Comparison of ENCODE assay signal across 1 cellular context in genomic region chr6:34746104-34746846, GRCh38.
TF ChIP-seq lines count a peak whose summit lies in the region.

No MANE protein-coding gene starts in this region.

TF ChIP-seq in HepG2, 621 proteins besides CTCF, POLR2A, EP300 and RAD21 (continued from another document and continues in another):
- no peak for TF ChIP-seq ARID4A (CRISPR knock-in tag; IDR thresholded peaks at IDR 0.05; ENCODE audit: borderline replicate concordance)
- no peak for TF ChIP-seq ZNF142 (CRISPR knock-in tag; IDR thresholded peaks at IDR 0.05)
- TF ChIP-seq CHD4 (IDR thresholded peaks at IDR 0.05; ENCODE audit: borderline replicate concordance, low read length), result no peak
- no peak for TF ChIP-seq ZBTB37 (CRISPR knock-in tag; IDR thresholded peaks at IDR 0.05)
- no peak for TF ChIP-seq SYNCRIP (IDR thresholded peaks at IDR 0.05; ENCODE audit: insufficient read depth, low read depth, low read length)
- peak; percentile 47; the same call in 1 of the 2 replicates for TF ChIP-seq ZNF563 (CRISPR knock-in tag; IDR thresholded peaks at IDR 0.05)
- TF ChIP-seq SIX1 (CRISPR knock-in tag; IDR thresholded peaks at IDR 0.05; ENCODE audit: borderline replicate concordance), result no peak
- no peak for TF ChIP-seq ZNF282 (IDR thresholded peaks at IDR 0.05; ENCODE audit: partially characterized antibody)
- no peak for TF ChIP-seq ZNF703 (CRISPR knock-in tag; IDR thresholded peaks at IDR 0.05; ENCODE audit: borderline replicate concordance)
- TF ChIP-seq ZHX2 (IDR thresholded peaks at IDR 0.05; ENCODE audit: low read depth), result no peak
- TF ChIP-seq ZHX2 (CRISPR knock-in tag; IDR thresholded peaks at IDR 0.05; ENCODE audit: borderline replicate concordance), result 0 out of 2 replicates have a peak, but pooled peaks have one; percentile 38
- no peak for TF ChIP-seq ZNF317 (CRISPR knock-in tag; IDR thresholded peaks at IDR 0.05)
- no peak for TF ChIP-seq ZNF646 (CRISPR knock-in tag; IDR thresholded peaks at IDR 0.05)
- no peak for TF ChIP-seq MAFK (conservative IDR thresholded peaks at IDR 0.05 in 1 of 2, IDR thresholded peaks at IDR 0.05 in 1 of 2; ENCODE audit: low read length in 2 of 2)
- TF ChIP-seq TBP (CRISPR knock-in tag; IDR thresholded peaks at IDR 0.05), result no peak
- TF ChIP-seq ZNF788 (CRISPR knock-in tag; IDR thresholded peaks at IDR 0.05; ENCODE audit: borderline replicate concordance), result 0 out of 2 replicates have a peak, but pooled peaks have one; percentile 6
- TF ChIP-seq SIN3A (IDR thresholded peaks at IDR 0.05; ENCODE audit: borderline replicate concordance, low read depth, low read length), result 0 out of 2 replicates have a peak, but pooled peaks have one; percentile 13
- no peak for TF ChIP-seq CEBPB (IDR thresholded peaks at IDR 0.05; ENCODE audit: borderline replicate concordance, low read depth, low read length)
- TF ChIP-seq ZMAT5 (CRISPR knock-in tag; IDR thresholded peaks at IDR 0.05; ENCODE audit: borderline replicate concordance, low read depth), result no peak
- TF ChIP-seq ZNF484 (CRISPR knock-in tag; IDR thresholded peaks at IDR 0.05; ENCODE audit: borderline replicate concordance, low read depth), result no peak
- no peak for TF ChIP-seq DDIT3 (CRISPR knock-in tag; IDR thresholded peaks at IDR 0.05)
- TF ChIP-seq SALL2 (CRISPR knock-in tag; IDR thresholded peaks at IDR 0.05), result no peak
- no peak for TF ChIP-seq MED13 (CRISPR knock-in tag; IDR thresholded peaks at IDR 0.05)
